In genomic region chr2:76932550-76932949, GRCh38 we compare ENCODE assay signal across 27 cellular contexts.
"Had no signal": no experiment of that assay in that cellular context is flagged by ENCODE, and none has a peak within 500 bp of the region (broad histone marks: within the 10 kb centered on the region; RNA-seq: fewer than 3 reads in every experiment).

No MANE protein-coding gene starts in this region.

- H3K9me3 ChIP-seq: stomach, suprapubic skin, testis, thoracic aorta, thyroid gland, tibial artery, tibial nerve, transverse colon, upper lobe of left lung, upper lobe of right lung, uterus, vagina had no signal

- H3K27me3 ChIP-seq: stomach, suprapubic skin, testis, thyroid gland, tibial artery, tibial nerve, transverse colon, upper lobe of left lung, upper lobe of right lung, uterus, vagina had no signal

- ATAC-seq: stimulated activated effector memory CD8-positive, alpha-beta T cell treated with anti-CD3 and anti-CD28 coated beads, Interleukin-12 subunit alpha, Interleukin-12 subunit beta, amount 100 ng/mL, for 72 hours; stimulated activated memory B cell treated with anti-CD40 and anti-IgM and Interleukin-4, amounts not matched to agents 10 μg/mL and 1 μg/mL and 100 μg/mL, for 72 hours; stimulated activated naive B cell treated with anti-CD40 and anti-IgM and Interleukin-4, amounts not matched to agents 10 μg/mL and 1 μg/mL and 100 μg/mL, for 72 hours; stimulated activated naive CD8-positive, alpha-beta T cell treated with anti-CD3 and anti-CD28 coated beads, Interleukin-15, amount 100 ng/mL, for 72 hours; stimulated activated naive CD8-positive, alpha-beta T cell treated with anti-CD3 and anti-CD28 coated beads, Interleukin-15, Interleukin-2, amounts not matched to agents 100 U/mL and 50 U/mL, for 24 hours; upper lobe of right lung had no signal

- DNase-seq: stimulated activated CD4-positive, alpha-beta T cell treated with anti-CD3 and anti-CD28 coated beads, Interleukin-2, amount 100 ng/mL, for 48 hours; stimulated activated CD4-positive, alpha-beta T cell treated with anti-CD3 and anti-CD28 coated beads, Interleukin-4, amount 100 ng/mL, for 1 hour; stimulated activated CD4-positive, alpha-beta T cell treated with anti-CD3 and anti-CD28 coated beads, Interleukin-4, amount 100 ng/mL, for 24 hours; stimulated activated CD4-positive, alpha-beta T cell treated with anti-CD3 and anti-CD28 coated beads, Interleukin-4, amount 100 ng/mL, for 4 hours; stimulated activated CD8-positive, alpha-beta memory T cell treated with anti-CD3 and anti-CD28 coated beads, Interleukin-4, amount 100 ng/mL, for 48 hours; stimulated activated naive B cell treated with anti-CD40 and anti-IgM and Interleukin-4, amounts not matched to agents 10 μg/mL and 1 μg/mL and 100 μg/mL, for 72 hours; stimulated activated naive CD4-positive, alpha-beta T cell; stimulated activated naive CD4-positive, alpha-beta T cell treated with Interleukin-2 at 50 U/mL for 16 hours; stimulated activated naive CD8-positive, alpha-beta T cell treated with anti-CD3 and anti-CD28 coated beads, Interleukin-15, amount 100 ng/mL, for 72 hours; stimulated activated naive CD8-positive, alpha-beta T cell treated with anti-CD3 and anti-CD28 coated beads, Interleukin-15, Interleukin-2, amounts not matched to agents 100 U/mL and 50 U/mL, for 24 hours; stomach; substantia nigra; testis; thyroid gland; tibial artery; transverse colon; trophoblast cell; upper lobe of left lung; upper lobe of right lung; uterus had no signal

- H3K4me3 ChIP-seq: stomach, suprapubic skin, testis, thoracic aorta, thyroid gland, tibial artery, tibial nerve, transverse colon, upper lobe of left lung, upper lobe of right lung, uterus, vagina had no signal

- H3K27ac ChIP-seq: stomach, suprapubic skin, testis, thoracic aorta, thyroid gland, tibial artery, tibial nerve, transverse colon, upper lobe of left lung, upper lobe of right lung, uterus, vagina had no signal

- H3K36me3 ChIP-seq: stomach, suprapubic skin, thoracic aorta, thyroid gland, tibial artery, tibial nerve, transverse colon, upper lobe of left lung, upper lobe of right lung, uterus, vagina had no signal

- H3K4me1 ChIP-seq: stomach, suprapubic skin, testis, thyroid gland, tibial artery, tibial nerve, transverse colon, upper lobe of left lung, upper lobe of right lung, uterus, vagina had no signal

- FAIRE-seq: urothelium cell line had no signal
